9 cellular contexts compared by ENCODE assay signal in genomic region chr13:41193469-41193868, GRCh38. TPM values are rescaled to one million over a fixed set of nuclear protein-coding genes. Genes with fewer than 3 reads are reported as not detected.
DNase-seq lines count a peak whose midpoint lies in the region; ATAC-seq and TF ChIP-seq lines count a peak whose summit lies in the region.
"Had no signal": no experiment of that assay in that cellular context is flagged by ENCODE, and none has a peak within 500 bp of the region (broad histone marks: within the 10 kb centered on the region; RNA-seq: fewer than 3 reads in every experiment).

No MANE protein-coding gene starts in this region.

- no peaks in the 10 kb centered on the region for H3K27me3 Mint-ChIP-seq in stimulated activated naive CD8-positive, alpha-beta T cell treated with anti-CD3 and anti-CD28 coated beads, Interleukin-15, Interleukin-2, amounts not matched to agents 100 ng/mL and 50 ng/mL, for 24 hours

- no peaks in the 10 kb centered on the region for H3K36me3 ChIP-seq in breast epithelium
- H3K36me3 ChIP-seq in muscle layer of colon (ENCODE audit: insufficient read depth, low read length), result no peaks in the 10 kb centered on the region
- no peaks in the 10 kb centered on the region for H3K36me3 ChIP-seq in vagina

- ATAC-seq in stimulated activated naive CD8-positive, alpha-beta T cell treated with anti-CD3 and anti-CD28 coated beads, Interleukin-15, Interleukin-2, amounts not matched to agents 100 U/mL and 50 U/mL, for 24 hours, result no peak
- no peak for ATAC-seq in HG03521 (IDR thresholded peaks at IDR 0.05; ENCODE audit: unreplicated experiment)

- H3K4me1 Mint-ChIP-seq in stimulated activated naive CD8-positive, alpha-beta T cell treated with anti-CD3 and anti-CD28 coated beads, Interleukin-15, Interleukin-2, amounts not matched to agents 100 ng/mL and 50 ng/mL, for 24 hours (ENCODE audit: low read depth), result peaks cover 37% of the 10 kb centered on the region

- no peak for DNase-seq in stimulated activated naive CD8-positive, alpha-beta T cell treated with anti-CD3 and anti-CD28 coated beads, Interleukin-15, Interleukin-2, amounts not matched to agents 100 U/mL and 50 U/mL, for 24 hours
- DNase-seq in breast epithelium (ENCODE audit: low spot score in 2 of 2) (no peak), vagina (ENCODE audit: extremely low spot score in 2 of 2) (no peak), inferior parietal cortex (ENCODE audit: extremely low spot score) (no peak)
- DNase-seq in effector CD8-positive, alpha-beta T cell (lab: John Stamatoyannopoulos, UW), result no peak
- DNase-seq: NCI-H345 had no signal

- TF ChIP-seq CTCF in breast epithelium (IDR thresholded peaks at IDR 0.05), result no peak
- TF ChIP-seq CTCF in vagina (IDR thresholded peaks at IDR 0.05), result no peak

- peaks cover 3% of the 10 kb centered on the region for H3K36me3 Mint-ChIP-seq in stimulated activated naive CD8-positive, alpha-beta T cell treated with anti-CD3 and anti-CD28 coated beads, Interleukin-15, Interleukin-2, amounts not matched to agents 100 ng/mL and 50 ng/mL, for 24 hours (ENCODE audit: low read depth)

- intact Hi-C loops in breast epithelium (cut with DNase I; ENCODE audit: low total_unique reads), result no loop called here
- intact Hi-C loops in vagina (cut with DNase I), result loop anchor here (10.0 kb wide), 1 partner anchor 59 kb away; the partner anchor contains the start of gene KBTBD6

- peak overlapping the region; percentile 90 for H3K27ac Mint-ChIP-seq in stimulated activated naive CD8-positive, alpha-beta T cell treated with anti-CD3 and anti-CD28 coated beads, Interleukin-15, Interleukin-2, amounts not matched to agents 100 ng/mL and 50 ng/mL, for 24 hours

- peaks cover 9% of the 10 kb centered on the region for H3K9me3 Mint-ChIP-seq in stimulated activated naive CD8-positive, alpha-beta T cell treated with anti-CD3 and anti-CD28 coated beads, Interleukin-15, Interleukin-2, amounts not matched to agents 100 ng/mL and 50 ng/mL, for 24 hours

- H3K9ac ChIP-seq in muscle layer of colon (ENCODE audit: low read length), result no peak overlapping the region

- no peaks in the 10 kb centered on the region for H3K4me1 ChIP-seq in breast epithelium
- peaks cover 15% of the 10 kb centered on the region for H3K4me1 ChIP-seq in muscle layer of colon (ENCODE audit: insufficient read depth, low read length)
- H3K4me1 ChIP-seq in vagina, result peaks cover 33% of the 10 kb centered on the region

- H3K4me3 ChIP-seq in breast epithelium, result peak overlapping the region; percentile 71 to 83 (median 77)
- peak overlapping the region; percentile 28 to 57 for H3K4me3 ChIP-seq in muscle layer of colon (ENCODE audit: low read depth in 1 of 2, low read length in 2 of 2)
- peak overlapping the region; percentile 52 to 81 for H3K4me3 ChIP-seq in vagina

- TF ChIP-seq POLR2A in breast epithelium (IDR thresholded peaks at IDR 0.05), result no peak
- no peak for TF ChIP-seq POLR2A in vagina (IDR thresholded peaks at IDR 0.05)

- H3K9me3 ChIP-seq in breast epithelium (no peaks in the 10 kb centered on the region), muscle layer of colon (ENCODE audit: low read length) (no peaks in the 10 kb centered on the region), vagina (no peaks in the 10 kb centered on the region)

- no peaks in the 10 kb centered on the region for H3K27me3 ChIP-seq in breast epithelium
- no peaks in the 10 kb centered on the region for H3K27me3 ChIP-seq in muscle layer of colon (ENCODE audit: control insufficient read depth in 1 of 2, insufficient read depth in 2 of 2, low read length in 2 of 2)
- H3K27me3 ChIP-seq in vagina, result no peaks in the 10 kb centered on the region

- H3K27ac ChIP-seq in breast epithelium (no peak overlapping the region), muscle layer of colon (ENCODE audit: low read depth, low read length) (no peak overlapping the region), vagina (peak overlapping the region; percentile 75)

- H3K4me3 Mint-ChIP-seq in stimulated activated naive CD8-positive, alpha-beta T cell treated with anti-CD3 and anti-CD28 coated beads, Interleukin-15, Interleukin-2, amounts not matched to agents 100 ng/mL and 50 ng/mL, for 24 hours, result peak overlapping the region; percentile 83

RNA-seq across cellular contexts. Expression of gene KBTBD7, which starts 0.9 kb away (rescaled TPM):
- total RNA-seq in breast epithelium, result 10 to 100 TPM in 1 of 3 donors, 1 to 10 TPM in 2; 5.4 to 15.5 (median 7.9) TPM
- 5.9 TPM for total RNA-seq in vagina
